15 cellular contexts compared by ENCODE assay signal in genomic region chr9:15374310-15374709, GRCh38. TPM values are rescaled to one million over a fixed set of nuclear protein-coding genes. Genes with fewer than 3 reads are reported as not detected.
DNase-seq lines count a peak whose midpoint lies in the region; ATAC-seq and TF ChIP-seq lines count a peak whose summit lies in the region.
"Had no signal": no experiment of that assay in that cellular context is flagged by ENCODE, and none has a peak within 500 bp of the region (broad histone marks: within the 10 kb centered on the region; RNA-seq: fewer than 3 reads in every experiment).

No MANE protein-coding gene starts in this region.

- H3K9me3 Mint-ChIP-seq in activated naive CD8-positive, alpha-beta T cell treated with anti-CD3 and anti-CD28 coated beads, Interleukin-2, amount 50 U/mL, for 24 hours = no peaks in the 10 kb centered on the region
- H3K9me3 Mint-ChIP-seq in natural killer cell treated with Interleukin-12 subunit alpha and Interleukin-12 subunit beta and Interleukin-15 and Interleukin-18, amount 100 ng/mL, for 72 hours = no peaks in the 10 kb centered on the region
- H3K9me3 Mint-ChIP-seq: activated T-helper 2 cell treated with anti-CD3 and anti-CD28 coated beads, Interferon-gamma antibody, Interleukin-2, Interleukin-4, amounts not matched to agents 10 μg/mL and 5 μg/mL and 100 μg/mL, durations not matched to agents 14 hours and 24 hours and 36 hours had no signal

- H3K18ac ChIP-seq in mesenchymal stem cell (ENCODE audit: low read depth in 1 of 2, low read length in 2 of 2) = peak overlapping the region; percentile 89 to 91

- H4K8ac ChIP-seq in mesenchymal stem cell (ENCODE audit: low read length) = peak overlapping the region; percentile 58

- peak overlapping the region; percentile 96 for H4K91ac ChIP-seq in mesenchymal stem cell (ENCODE audit: low read length)

- H3K9ac ChIP-seq in mammary epithelial cell (ENCODE audit: insufficient read depth, low read length) (no peak overlapping the region), mesenchymal stem cell (ENCODE audit: low read length) (no peak overlapping the region)

- H3K27ac ChIP-seq in breast epithelium = peak overlapping the region; percentile 29 to 55
- H3K27ac ChIP-seq in mammary epithelial cell (ENCODE audit: insufficient read depth, low read depth, low read length) = no peak overlapping the region
- no peak overlapping the region for H3K27ac ChIP-seq in mesenchymal stem cell (ENCODE audit: low read length, poor library complexity, severe bottlenecking)

- no peaks in the 10 kb centered on the region for H3K79me2 ChIP-seq in mammary epithelial cell (ENCODE audit: insufficient read depth, low read length)

- no peaks in the 10 kb centered on the region for H3K4me1 ChIP-seq in breast epithelium
- no peaks in the 10 kb centered on the region for H3K4me1 ChIP-seq in mammary epithelial cell (ENCODE audit: insufficient read depth, low read length)
- H3K4me1 ChIP-seq in mesenchymal stem cell (ENCODE audit: control insufficient read depth, insufficient read depth, low read depth, low read length) = no peaks in the 10 kb centered on the region

- H2AFZ ChIP-seq in mammary epithelial cell (ENCODE audit: low read depth, low read length) = no peak overlapping the region
- H2AFZ ChIP-seq in mesenchymal stem cell (ENCODE audit: low read depth, low read length) = no peak overlapping the region

- peaks cover 9% of the 10 kb centered on the region for H3K27me3 Mint-ChIP-seq in activated naive CD8-positive, alpha-beta T cell treated with anti-CD3 and anti-CD28 coated beads, Interleukin-2, amount 50 U/mL, for 24 hours
- H3K27me3 Mint-ChIP-seq in natural killer cell treated with Interleukin-12 subunit alpha and Interleukin-12 subunit beta and Interleukin-15 and Interleukin-18, amount 100 ng/mL, for 72 hours = peaks cover under 1 to 1% of the 10 kb centered on the region in 2 donors

- no peaks in the 10 kb centered on the region for H3K27me3 ChIP-seq in breast epithelium
- H3K27me3 ChIP-seq in mammary epithelial cell (ENCODE audit: insufficient read depth, low read length) = no peaks in the 10 kb centered on the region
- no peaks in the 10 kb centered on the region for H3K27me3 ChIP-seq in mesenchymal stem cell (ENCODE audit: control insufficient read depth in 1 of 2, insufficient read depth in 1 of 2, low read length in 2 of 2)

- no peak for TF ChIP-seq CTCF in breast epithelium (IDR thresholded peaks at IDR 0.05)
- no peak for TF ChIP-seq CTCF in mammary epithelial cell (conservative IDR thresholded peaks at IDR 0.05 in 1 of 2, IDR thresholded peaks at IDR 0.05 in 1 of 2; ENCODE audit: extremely low read depth in 1 of 2, insufficient read depth in 1 of 2, low read depth in 1 of 2, low read length in 2 of 2)

- 85% methylated on average over 4 of the region's 4 CpGs for WGBS in mammary epithelial cell (ENCODE audit: low coverage, missing lambda C conversion rate)
- 97% methylated on average over 4 of the region's 4 CpGs for WGBS in mesenchymal stem cell

- dilution Hi-C loops in mammary epithelial cell (cut with HindIII; ENCODE audit: low sequenced_read_pairs) = no loop called here

- H4K20me1 ChIP-seq in mammary epithelial cell (ENCODE audit: insufficient read depth, low read length) = no peaks in the 10 kb centered on the region

- H3K36me3 Mint-ChIP-seq in activated naive CD8-positive, alpha-beta T cell treated with anti-CD3 and anti-CD28 coated beads, Interleukin-2, amount 50 U/mL, for 24 hours (ENCODE audit: low read depth) = no peaks in the 10 kb centered on the region
- no peaks in the 10 kb centered on the region for H3K36me3 Mint-ChIP-seq in natural killer cell treated with Interleukin-12 subunit alpha and Interleukin-12 subunit beta and Interleukin-15 and Interleukin-18, amount 100 ng/mL, for 72 hours

- peak overlapping the region; percentile 80 for H2BK120ac ChIP-seq in mesenchymal stem cell (ENCODE audit: low read depth, low read length)

- peak overlapping the region; percentile 59 to 60 for H3K4ac ChIP-seq in mesenchymal stem cell (ENCODE audit: low read depth in 1 of 2, low read length in 2 of 2)

- CTCF ChIA-PET in mammary epithelial cell (lab: Charles Lee; ENCODE audit: low non-redundant PET) = no interaction called here

- H3K4me2 ChIP-seq in mammary epithelial cell (ENCODE audit: insufficient read depth, low read depth, low read length) = no peak overlapping the region
- no peak overlapping the region for H3K4me2 ChIP-seq in mesenchymal stem cell (ENCODE audit: low read length, poor library complexity, severe bottlenecking)

- no peaks in the 10 kb centered on the region for H3K79me1 ChIP-seq in mesenchymal stem cell (replicated peaks; ENCODE audit: low read length, poor library complexity, severe bottlenecking)

- no peak overlapping the region for H3K23ac ChIP-seq in mesenchymal stem cell (ENCODE audit: low read length in 2 of 2)

- no peak for TF ChIP-seq POLR2A in breast epithelium (IDR thresholded peaks at IDR 0.05)

- H2BK15ac ChIP-seq in mesenchymal stem cell (ENCODE audit: low read depth, poor library complexity, severe bottlenecking) = peak overlapping the region; percentile 39

- no peak for ATAC-seq in activated naive CD8-positive, alpha-beta T cell treated with anti-CD3 and anti-CD28 coated beads, Interleukin-2, amount 50 U/mL, for 24 hours
- no peak for ATAC-seq in natural killer cell treated with Interleukin-12 subunit alpha and Interleukin-12 subunit beta and Interleukin-15 and Interleukin-18, amount 100 ng/mL, for 72 hours
- ATAC-seq: right cardiac atrium had no signal

- H3K4me1 Mint-ChIP-seq in activated naive CD8-positive, alpha-beta T cell treated with anti-CD3 and anti-CD28 coated beads, Interleukin-2, amount 50 U/mL, for 24 hours = peaks cover 3% of the 10 kb centered on the region
- peaks cover 17 to 41% of the 10 kb centered on the region in 2 donors for H3K4me1 Mint-ChIP-seq in natural killer cell treated with Interleukin-12 subunit alpha and Interleukin-12 subunit beta and Interleukin-15 and Interleukin-18, amount 100 ng/mL, for 72 hours (ENCODE audit: low read depth in 2 of 2)

- DNase-seq in breast epithelium (ENCODE audit: low spot score in 2 of 2) = no peak
- DNase-seq in mammary epithelial cell = no peak
- peak; percentile 79 for DNase-seq in RPMI8226
- DNase-seq in mesenchymal stem cell = no peak
- no peak for DNase-seq in NCI-H2227 treated with DMSO at 0.1 percent for 48 hours (lab: John Stamatoyannopoulos, UW)
- no peak for DNase-seq in activated naive CD8-positive, alpha-beta T cell treated with anti-CD3 and anti-CD28 coated beads, Interleukin-2, amount 50 U/mL, for 24 hours
- no peak for DNase-seq in AG08396 (ENCODE audit: low spot score)
- no peak for DNase-seq in natural killer cell treated with Interleukin-12 subunit alpha and Interleukin-12 subunit beta and Interleukin-15 and Interleukin-18, amount 100 ng/mL, for 72 hours (ENCODE audit: low spot score)
- DNase-seq: anterior cingulate cortex; CD4-positive, alpha-beta T cell; NCI-H1417 treated with DMSO at 0.1 percent for 48 hours; SW 1271 had no signal

- H2AK5ac ChIP-seq in mesenchymal stem cell (ENCODE audit: low read length, severe bottlenecking) = no peak overlapping the region

- H3K27ac Mint-ChIP-seq in activated naive CD8-positive, alpha-beta T cell treated with anti-CD3 and anti-CD28 coated beads, Interleukin-2, amount 50 U/mL, for 24 hours = no peak overlapping the region
- H3K27ac Mint-ChIP-seq in natural killer cell treated with Interleukin-12 subunit alpha and Interleukin-12 subunit beta and Interleukin-15 and Interleukin-18, amount 100 ng/mL, for 72 hours = no peak overlapping the region
- H3K27ac Mint-ChIP-seq: activated T-helper 2 cell treated with anti-CD3 and anti-CD28 coated beads, Interferon-gamma antibody, Interleukin-2, Interleukin-4, amounts not matched to agents 10 μg/mL and 5 μg/mL and 100 μg/mL, durations not matched to agents 14 hours and 24 hours and 36 hours; CD4-positive, alpha-beta T cell had no signal

- H3K36me3 ChIP-seq in breast epithelium (no peaks in the 10 kb centered on the region), mammary epithelial cell (ENCODE audit: insufficient read depth, low read length) (no peaks in the 10 kb centered on the region), mesenchymal stem cell (ENCODE audit: control insufficient read depth in 1 of 2, insufficient read depth in 2 of 2, low read depth in 1 of 2, low read length in 2 of 2) (no peaks in the 10 kb centered on the region)

- H2BK5ac ChIP-seq in mesenchymal stem cell (ENCODE audit: low read depth, low read length, poor library complexity, severe bottlenecking) = no peak overlapping the region

- H2BK12ac ChIP-seq in mesenchymal stem cell (ENCODE audit: low read length in 2 of 2) = peak overlapping the region; percentile 86 to 95

- H3K4me3 ChIP-seq in breast epithelium (no peak overlapping the region), mammary epithelial cell (replicated peaks in 1 of 3; ENCODE audit: insufficient read depth in 1 of 3, low read depth in 2 of 3, low read length in 3 of 3) (no peak overlapping the region), mesenchymal stem cell (ENCODE audit: insufficient read depth in 1 of 2, low read depth in 1 of 2, low read length in 2 of 2) (no peak overlapping the region)

- H3K4me3 Mint-ChIP-seq in activated naive CD8-positive, alpha-beta T cell treated with anti-CD3 and anti-CD28 coated beads, Interleukin-2, amount 50 U/mL, for 24 hours = no peak overlapping the region
- H3K4me3 Mint-ChIP-seq in natural killer cell treated with Interleukin-12 subunit alpha and Interleukin-12 subunit beta and Interleukin-15 and Interleukin-18, amount 100 ng/mL, for 72 hours = no peak overlapping the region
- H3K4me3 Mint-ChIP-seq: CD4-positive, alpha-beta T cell; WTC11 had no signal

- intact Hi-C loops in breast epithelium (cut with DNase I; ENCODE audit: low total_unique reads) = no loop called here
- intact Hi-C loops in mammary epithelial cell (cut with micrococcal nuclease) = no loop called here

- in situ Hi-C loops in mammary epithelial cell (cut with MboI; ENCODE audit: low sequenced_read_pairs in 2 of 2) = no loop called here

- peak overlapping the region in 1 of 2 experiments; percentile 70 for H3K14ac ChIP-seq in mesenchymal stem cell (ENCODE audit: low read length in 2 of 2)

- no peaks in the 10 kb centered on the region for H3K9me3 ChIP-seq in breast epithelium
- H3K9me3 ChIP-seq in mammary epithelial cell (replicated peaks; ENCODE audit: insufficient read depth, low read length) = no peaks in the 10 kb centered on the region
- no peaks in the 10 kb centered on the region for H3K9me3 ChIP-seq in mesenchymal stem cell (ENCODE audit: control insufficient read depth, low read length)

- no TSS peak for BruUV-seq in mammary epithelial cell (replicated peaks; lab: Mats Ljungman, UMichigan)

RNA-seq across cellular contexts. Expression of gene SNAPC3, which starts 48.4 kb away (rescaled TPM):
- total RNA-seq in breast epithelium = 10 to 100 TPM; 28.3 to 38.1 (median 33.4) TPM
- total RNA-seq in mammary epithelial cell = 10 to 100 TPM; 29.9 to 35.2 TPM
- 15.8 TPM for polyA plus RNA-seq in mammary epithelial cell
- polyA minus RNA-seq in mammary epithelial cell = 24.6 TPM
- polyA plus RNA-seq in mesenchymal stem cell (2013, experiment 1 of 2) = 32.6 TPM
- 32.9 TPM for polyA plus RNA-seq in mesenchymal stem cell (2013, experiment 2 of 2)
- total RNA-seq in natural killer cell treated with Interleukin-12 subunit alpha and Interleukin-12 subunit beta and Interleukin-15 and Interleukin-18, amount 100 ng/mL, for 72 hours = 10 to 100 TPM; 27.2 to 38.3 TPM

Comparison
In these comparisons a context has a peak if more than half of its experiments do, and no peak if none do; other contexts are left out.
1. H3K27ac ChIP-seq: peak in breast epithelium (2 of 2); none in mammary epithelial cell (single experiment) and mesenchymal stem cell (single experiment).